26 cellular contexts compared by ENCODE assay signal in the genomic region with DNA sequence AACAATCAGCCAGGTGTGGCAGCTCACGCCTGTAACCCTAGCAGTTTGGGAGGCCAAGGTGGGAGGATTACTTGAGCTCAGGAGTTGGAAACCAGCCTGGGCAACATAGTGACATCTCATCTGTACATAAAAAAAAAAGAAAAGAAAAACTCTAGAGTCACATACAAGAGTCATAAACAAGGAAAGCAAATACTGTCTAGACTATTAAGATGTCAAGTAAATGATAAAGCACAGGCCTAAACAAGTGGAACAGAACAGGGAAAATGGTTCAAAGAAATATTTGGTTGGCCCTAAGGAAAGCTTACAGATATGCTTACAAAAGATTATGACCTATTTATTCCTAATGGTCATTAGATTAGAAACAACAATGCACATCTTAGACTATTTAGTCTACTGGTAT. TPM values are rescaled to one million over a fixed set of nuclear protein-coding genes. Genes with fewer than 3 reads are reported as not detected.
A peak's percentile ranks its signal among the peaks of the same experiment; 100 is the strongest.
DNase-seq lines count a peak whose midpoint lies in the region; ATAC-seq and TF ChIP-seq lines count a peak whose summit lies in the region.
"Had no signal": no experiment of that assay in that cellular context is flagged by ENCODE, and none has a peak within 500 bp of the region (broad histone marks: within the 10 kb centered on the region; RNA-seq: fewer than 3 reads in every experiment).

No MANE protein-coding gene starts in this region.

- peaks cover 45% of the 10 kb centered on the region for H3F3A ChIP-seq in GM23248 (ENCODE audit: insufficient read depth)

- 96 to 100% methylated on average over 1 of the region's 1 CpG for WGBS in GM23248 (ENCODE audit: low coverage in 1 of 2, low lambda C conversion rate in 2 of 2, missing lambda C conversion rate in 2 of 2), 2 experiments

- peaks cover 3% of the 10 kb centered on the region for H3K9me3 Mint-ChIP-seq in CD4-positive, alpha-beta T cell
- no peaks in the 10 kb centered on the region for H3K9me3 Mint-ChIP-seq in central memory CD8-positive, alpha-beta T cell
- peaks cover 43% of the 10 kb centered on the region for H3K9me3 Mint-ChIP-seq in nephron progenitor cell

- H3K36me3 Mint-ChIP-seq in CD4-positive, alpha-beta T cell (ENCODE audit: low read depth): peaks cover 48% of the 10 kb centered on the region
- H3K36me3 Mint-ChIP-seq in central memory CD8-positive, alpha-beta T cell (ENCODE audit: insufficient read depth): peaks cover 42% of the 10 kb centered on the region
- H3K36me3 Mint-ChIP-seq in nephron progenitor cell (ENCODE audit: low read depth): peaks cover 65% of the 10 kb centered on the region

- H3K9me3 ChIP-seq in CD4-positive, alpha-beta T cell (ENCODE audit: control insufficient read depth, low read length): no peaks in the 10 kb centered on the region
- H3K9me3 ChIP-seq in GM23248 (ENCODE audit: low read depth): no peaks in the 10 kb centered on the region
- H3K9me3 ChIP-seq: ascending aorta had no signal

- H3K79me2 ChIP-seq in GM23248 (ENCODE audit: insufficient read depth): peaks cover 100% of the 10 kb centered on the region

- H3K27ac Mint-ChIP-seq in CD4-positive, alpha-beta T cell: peak overlapping the region; percentile 38
- H3K27ac Mint-ChIP-seq in central memory CD8-positive, alpha-beta T cell (ENCODE audit: low read depth): peak overlapping the region; percentile 44
- peak overlapping the region; percentile 45 for H3K27ac Mint-ChIP-seq in nephron progenitor cell
- H3K27ac Mint-ChIP-seq: activated naive CD8-positive, alpha-beta T cell treated with anti-CD3 and anti-CD28 coated beads, Interleukin-2, amount 10 ng/mL, durations not matched to agents 7 days and 5 days; HFFc6; mesothelial cell of epicardium had no signal

- in situ Hi-C loops in GM23248 (cut with MboI): no loop called here

- no peak overlapping the region for H3K4me3 ChIP-seq in GM23248
- H3K4me3 ChIP-seq: ascending aorta, cardiac muscle cell, coronary artery, skin epidermis had no signal

- H3K27me3 Mint-ChIP-seq in CD4-positive, alpha-beta T cell: no peaks in the 10 kb centered on the region
- no peaks in the 10 kb centered on the region for H3K27me3 Mint-ChIP-seq in central memory CD8-positive, alpha-beta T cell
- H3K27me3 Mint-ChIP-seq in nephron progenitor cell (ENCODE audit: low read depth, poor library complexity): no peaks in the 10 kb centered on the region
- H3K27me3 Mint-ChIP-seq: activated naive CD8-positive, alpha-beta T cell treated with anti-CD3 and anti-CD28 coated beads, Interleukin-2, amount 10 ng/mL, durations not matched to agents 7 days and 5 days had no signal

- CTCF ChIA-PET in CD4-positive, alpha-beta T cell (lab: Charles Lee): interaction anchor here (1.1 to 1.3 kb wide), 2 partner anchors 11 to 13 kb away, joined by 3 to 4 read pairs; partner anchors contain the start of gene CDK17

- no peak overlapping the region for H3K9ac ChIP-seq in GM23248

- no peak for DNase-seq in CD4-positive, alpha-beta T cell
- DNase-seq in GM23248 (no peak), nephron progenitor cell (no peak), DMS 273 treated with DMSO at 0.1 percent for 48 hours (lab: John Stamatoyannopoulos, UW) (no peak), HuH-7.5 (ENCODE audit: low spot score) (no peak), kidney glomerular epithelial cell (lab: John Stamatoyannopoulos, UW) (no peak)
- no peak for DNase-seq in central memory CD8-positive, alpha-beta T cell (ENCODE audit: low spot score in 2 of 2)
- DNase-seq: activated CD4-positive, alpha-beta T cell treated with anti-CD3 and anti-CD28 coated beads for 1 hour; activated naive CD8-positive, alpha-beta T cell treated with anti-CD3 and anti-CD28 coated beads, Interleukin-2, amount 10 ng/mL, durations not matched to agents 7 days and 5 days; C1 segment of cervical spinal cord; effector CD8-positive, alpha-beta T cell; glutamatergic neuron; GOT3; HFFc6; NCI-H1092; NCI-H187; NCI-H2171; OCI-M1; retina; stimulated activated naive CD4-positive, alpha-beta T cell had no signal

- no peak for TF ChIP-seq CTCF in CD4-positive, alpha-beta T cell (IDR thresholded peaks at IDR 0.05)
- TF ChIP-seq CTCF in nephron progenitor cell (IDR thresholded peaks at IDR 0.05): no peak

- H3K4me3 Mint-ChIP-seq in CD4-positive, alpha-beta T cell: peak overlapping the region; percentile 38
- H3K4me3 Mint-ChIP-seq in central memory CD8-positive, alpha-beta T cell: no peak overlapping the region
- H3K4me3 Mint-ChIP-seq in nephron progenitor cell: no peak overlapping the region
- H3K4me3 Mint-ChIP-seq: activated naive CD8-positive, alpha-beta T cell treated with anti-CD3 and anti-CD28 coated beads, Interleukin-2, amount 10 ng/mL, durations not matched to agents 7 days and 5 days; HFFc6; mesothelial cell of epicardium had no signal

- intact Hi-C loops in CD4-positive, alpha-beta T cell (cut with DNase I, micrococcal nuclease): no loop called here

- H3K9me2 ChIP-seq in GM23248 (ENCODE audit: insufficient read depth): no peaks in the 10 kb centered on the region

- no peak overlapping the region for H3K4me2 ChIP-seq in GM23248 (ENCODE audit: unreplicated experiment)

- H3K4me1 ChIP-seq in GM23248 (ENCODE audit: insufficient read depth): peaks cover 42% of the 10 kb centered on the region

- H3K36me3 ChIP-seq in GM23248 (ENCODE audit: low read depth): no peaks in the 10 kb centered on the region
- H3K36me3 ChIP-seq: ascending aorta, cardiac muscle cell had no signal

- no peaks in the 10 kb centered on the region for H3K27me3 ChIP-seq in CD4-positive, alpha-beta T cell (ENCODE audit: control insufficient read depth, insufficient read depth, low read length)
- no peaks in the 10 kb centered on the region for H3K27me3 ChIP-seq in GM23248 (replicated peaks; ENCODE audit: insufficient read depth)
- H3K27me3 ChIP-seq: ascending aorta, cardiac muscle cell had no signal

- peaks cover 30% of the 10 kb centered on the region; the same call in 1 of the 2 replicates for H4K20me1 ChIP-seq in GM23248 (ENCODE audit: insufficient read depth)

- POLR2A ChIA-PET in CD4-positive, alpha-beta T cell (lab: Charles Lee): interaction anchor here (0.6 to 6.4 kb wide), 4 partner anchors 9 to 129 kb away, joined by 3 to 75 read pairs (median 4); partner anchors contain the start of gene CDK17

- no peak overlapping the region for H2AFZ ChIP-seq in GM23248

- no peak overlapping the region for H3K27ac ChIP-seq in CD4-positive, alpha-beta T cell (ENCODE audit: low read depth, low read length)
- 0 out of 2 replicates have a peak overlapping the region, but pooled peaks have one; percentile 18 for H3K27ac ChIP-seq in GM23248
- H3K27ac ChIP-seq: ascending aorta, cardiac muscle cell, coronary artery, skin epidermis had no signal

- peaks cover 80% of the 10 kb centered on the region for H3K4me1 Mint-ChIP-seq in CD4-positive, alpha-beta T cell (ENCODE audit: low read depth)
- H3K4me1 Mint-ChIP-seq in central memory CD8-positive, alpha-beta T cell: peaks cover 74% of the 10 kb centered on the region
- no peaks in the 10 kb centered on the region for H3K4me1 Mint-ChIP-seq in nephron progenitor cell

- ATAC-seq in CD4-positive, alpha-beta T cell (ENCODE audit: poor library complexity): no peak
- ATAC-seq in central memory CD8-positive, alpha-beta T cell (replicated peaks; ENCODE audit: extremely low read depth, poor library complexity, severe bottlenecking): no peak
- ATAC-seq in HG03378 (IDR thresholded peaks at IDR 0.05; ENCODE audit: unreplicated experiment): no peak

RNA-seq across cellular contexts. Expression of gene CDK17, which starts 12.3 kb away (rescaled TPM):
- total RNA-seq in CD4-positive, alpha-beta T cell: 100 to 1,000 TPM; 112 to 113 TPM
- total RNA-seq in GM23248 (2014; rRNA removed; shearing (Covaris generic)): 62.7 and 91.9 TPM in 2 replicates
- 29.3 and 30.0 TPM in 2 replicates for polyA plus RNA-seq in GM23248 (2016; fragmentation: Nextera tagmentation; extraction: Ambion mirVana)
